ENCODE assay signal across 16 cellular contexts in the genomic region with DNA sequence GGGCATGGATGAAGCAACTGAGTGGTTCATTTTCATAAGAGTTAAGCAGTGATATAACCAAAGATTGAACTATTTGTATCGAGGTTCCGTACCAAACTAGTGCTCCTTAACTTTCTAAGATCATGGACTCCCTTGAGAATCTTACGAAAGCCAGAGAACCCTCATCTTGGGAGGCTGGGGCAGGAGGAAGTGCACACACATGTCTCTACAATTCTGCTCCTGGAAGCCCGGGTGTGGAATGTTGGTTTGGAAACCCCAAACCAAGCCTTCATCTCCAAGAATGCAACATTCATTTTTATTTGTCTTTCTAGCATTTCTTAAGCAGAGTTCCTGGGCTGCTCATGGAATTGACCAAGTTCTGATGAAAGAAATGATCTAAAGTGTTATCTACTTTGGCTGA.
DNase-seq lines count a peak whose midpoint lies in the region; ATAC-seq and TF ChIP-seq lines count a peak whose summit lies in the region.
"Had no signal": no experiment of that assay in that cellular context is flagged by ENCODE, and none has a peak within 500 bp of the region (broad histone marks: within the 10 kb centered on the region; RNA-seq: fewer than 3 reads in every experiment).

No MANE protein-coding gene starts in this region.

- H3K27me3 ChIP-seq in MM.1S (replicated peaks; ENCODE audit: insufficient read depth, low read length) = no peaks in the 10 kb centered on the region
- H3K27me3 ChIP-seq: BLaER1 treated with 17β-estradiol and CSF1 and Interleukin-3, amounts not matched to agents 10 nM and 100 nM had no signal

- H3K9me2 ChIP-seq in MM.1S (replicated peaks; ENCODE audit: insufficient read depth, low read length) = no peaks in the 10 kb centered on the region

- H4K20me1 ChIP-seq in MM.1S (ENCODE audit: insufficient read depth, low read length) = no peaks in the 10 kb centered on the region
- H4K20me1 ChIP-seq: BLaER1 treated with 17β-estradiol and CSF1 and Interleukin-3, amounts not matched to agents 10 nM and 100 nM had no signal

- no peak overlapping the region for H3K27ac ChIP-seq in MM.1S (ENCODE audit: low read length)
- H3K27ac ChIP-seq: A549; BLaER1 treated with 17β-estradiol and CSF1 and Interleukin-3, amounts not matched to agents 10 nM and 100 nM; HL-60 had no signal

- 0 out of 2 replicates have a peak overlapping the region, but pooled peaks have one; percentile 0 for H2AFZ ChIP-seq in MM.1S (ENCODE audit: low read length)

- DNase-seq in AG04449 (ENCODE audit: low read depth, low spot score) (peak; percentile 36), EH (ENCODE audit: low read depth) (peak; percentile 86), MM.1S (no peak), fibroblast of gingiva (ENCODE audit: low read depth) (peak; percentile 93)
- DNase-seq in effector CD8-positive, alpha-beta T cell (lab: John Stamatoyannopoulos, UW) = no peak
- DNase-seq: NCI-H1092, NCI-H1694, NCI-H748 treated with DMSO at 0.1 percent for 48 hours had no signal

- CTCF ChIA-PET in AG04449 (lab: Yijun Ruan, JAX) = no interaction called here

- no peak overlapping the region for H3K9ac ChIP-seq in MM.1S (ENCODE audit: low read length)
- H3K9ac ChIP-seq: BLaER1 treated with 17β-estradiol and CSF1 and Interleukin-3, amounts not matched to agents 10 nM and 100 nM had no signal

- TF ChIP-seq CTCF in AG04449 (IDR thresholded peaks at IDR 0.05; ENCODE audit: insufficient read depth, low read length, missing control alignments) (no peak), MM.1S (IDR thresholded peaks at IDR 0.05; ENCODE audit: low read length) (no peak)

- H3K4me3 ChIP-seq in AG04449 (ENCODE audit: low read depth, low read length) (no peak overlapping the region), MM.1S (ENCODE audit: low read length) (no peak overlapping the region)
- H3K4me3 ChIP-seq: A549; BLaER1 treated with 17β-estradiol and CSF1 and Interleukin-3, amounts not matched to agents 10 nM and 100 nM; K562 had no signal

- no peaks in the 10 kb centered on the region for H3K36me3 ChIP-seq in MM.1S (replicated peaks; ENCODE audit: insufficient read depth, low read length)
- H3K36me3 ChIP-seq: BLaER1 treated with 17β-estradiol and CSF1 and Interleukin-3, amounts not matched to agents 10 nM and 100 nM had no signal

- POLR2A ChIA-PET in AG04449 (lab: Yijun Ruan, JAX) = no interaction called here

- ATAC-seq in HG03280 (IDR thresholded peaks at IDR 0.05; ENCODE audit: unreplicated experiment) = no peak
- ATAC-seq in HG03159 (IDR thresholded peaks at IDR 0.05; ENCODE audit: unreplicated experiment) = no peak
- no peak for ATAC-seq in GM19324 (IDR thresholded peaks at IDR 0.05; ENCODE audit: low FRiP score, unreplicated experiment)
- ATAC-seq: A549, K562, Right ventricle myocardium inferior had no signal

- H3K9me3 ChIP-seq in MM.1S (replicated peaks; ENCODE audit: insufficient read depth, low read length) = no peaks in the 10 kb centered on the region
- H3K9me3 ChIP-seq: A549 had no signal

- H3K79me2 ChIP-seq in MM.1S (ENCODE audit: low read length) = no peaks in the 10 kb centered on the region

- H3F3A ChIP-seq in MM.1S (ENCODE audit: insufficient read depth, low read length) = no peaks in the 10 kb centered on the region

- no peak overlapping the region for H3K4me2 ChIP-seq in MM.1S (ENCODE audit: low read depth, low read length)
- H3K4me2 ChIP-seq: A549 had no signal

- H3K4me1 ChIP-seq in MM.1S (ENCODE audit: low read length) = peaks cover 25% of the 10 kb centered on the region
- H3K4me1 ChIP-seq: A549 had no signal

Comparison
In these comparisons a context has a peak if more than half of its experiments do, and no peak if none do; other contexts are left out.
1. DNase-seq: peak in AG04449 (single experiment), EH (single experiment) and fibroblast of gingiva (single experiment); none in MM.1S (single experiment) and effector CD8-positive, alpha-beta T cell (single experiment).